8 cellular contexts compared by ENCODE assay signal in the genomic region with DNA sequence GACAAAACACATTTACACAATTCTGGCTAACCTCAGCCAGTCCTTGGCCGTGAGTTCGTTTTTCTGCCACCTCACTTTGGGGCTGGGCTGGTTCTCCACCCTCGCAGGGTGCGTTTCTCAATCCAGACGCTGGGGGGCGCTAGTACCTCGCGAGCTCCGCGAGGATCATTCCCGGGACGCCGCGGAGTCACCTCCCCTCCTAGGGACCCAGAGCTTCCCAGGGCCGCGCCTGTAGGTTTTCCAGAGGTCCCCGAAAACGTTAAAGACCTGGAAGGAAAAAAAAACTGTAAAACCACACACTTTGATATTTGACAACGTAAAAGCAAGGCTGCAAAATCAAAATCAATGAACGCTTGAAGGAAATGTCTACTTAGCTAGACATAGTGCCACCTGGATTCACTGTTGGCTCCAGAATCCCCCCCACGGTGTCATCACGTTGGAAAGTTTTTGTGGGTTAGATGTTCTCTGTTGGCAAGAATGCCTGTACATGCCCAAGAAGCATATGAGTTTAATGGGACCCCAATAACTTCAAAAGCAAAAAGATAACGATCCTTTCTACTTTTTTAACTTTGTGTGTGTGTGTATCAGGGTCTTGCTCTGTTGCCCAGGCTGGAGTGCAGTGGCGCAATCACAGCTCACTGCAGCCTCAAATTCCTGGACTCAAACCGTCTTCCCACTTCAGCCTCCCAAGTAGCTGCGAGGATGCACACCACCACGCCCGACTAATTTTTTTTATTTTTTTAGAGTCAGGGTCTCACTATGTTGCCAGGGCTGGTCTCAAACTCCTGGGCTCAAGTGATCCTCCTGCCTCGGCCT. TPM values are rescaled to one million over a fixed set of nuclear protein-coding genes. Genes with fewer than 3 reads are reported as not detected.
DNase-seq lines count a peak whose midpoint lies in the region; ATAC-seq and TF ChIP-seq lines count a peak whose summit lies in the region.

No MANE protein-coding gene starts in this region.

- no peak for TF ChIP-seq POLR2A in gastroesophageal sphincter (IDR thresholded peaks at IDR 0.05)

- H3K36me3 ChIP-seq in gastroesophageal sphincter (no peaks in the 10 kb centered on the region), osteoblast (ENCODE audit: insufficient read depth, low read length) (no peaks in the 10 kb centered on the region)

- peak overlapping the region; percentile 92 for H2AFZ ChIP-seq in osteoblast (ENCODE audit: low read length)

- H3K4me1 ChIP-seq in gastroesophageal sphincter: peaks cover 0 to 14% (median 0%) of the 10 kb centered on the region in 3 donors
- H3K4me1 ChIP-seq in osteoblast (ENCODE audit: insufficient read depth, low read length): peaks cover 16% of the 10 kb centered on the region

- TF ChIP-seq CTCF in gastroesophageal sphincter (IDR thresholded peaks at IDR 0.05) (peak in 3 of 4 experiments; percentile 97 to 99 (median 99)), osteoblast (IDR thresholded peaks at IDR 0.05; ENCODE audit: extremely low read depth, low read depth, low read length) (peak; percentile 92)

- peak overlapping the region in 3 of 4 donors; percentile 60 to 61 (median 61) for H3K27ac ChIP-seq in gastroesophageal sphincter
- no peak overlapping the region for H3K27ac ChIP-seq in osteoblast (ENCODE audit: low read depth, low read length)

- ATAC-seq in gastroesophageal sphincter (peak; percentile 90), GM18858 (IDR thresholded peaks at IDR 0.05; ENCODE audit: unreplicated experiment) (no peak)

- no peaks in the 10 kb centered on the region for H3K27me3 ChIP-seq in gastroesophageal sphincter
- no peaks in the 10 kb centered on the region for H3K27me3 ChIP-seq in osteoblast (ENCODE audit: insufficient read depth, low read length)

- in situ Hi-C loops in Caki2 (cut with HindIII; ENCODE audit: low pct_unique_long_range_greater_than_20kb, low sequenced_read_pairs): no loop called here

- no peaks in the 10 kb centered on the region for H4K20me1 ChIP-seq in osteoblast (ENCODE audit: insufficient read depth, low read length)

- WGBS in gastroesophageal sphincter (ENCODE audit: low coverage in 1 of 2), 2 donors: 22 to 30% methylated on average over 6 to 15 of the region's 29 CpGs

- DNase-seq in Caki2 (ENCODE audit: low read depth): peak; percentile 70
- DNase-seq in Jurkat, Clone E6-1 (ENCODE audit: low read depth, low spot score): peak; percentile 34
- DNase-seq in SK-N-DZ (ENCODE audit: low spot score): peak; percentile 32
- DNase-seq in activated gamma-delta T cell treated with Interleukin-2 at 50 U/mL for 16 hours: peak; percentile 75
- DNase-seq in osteoblast (ENCODE audit: insufficient read length, low spot score, missing footprints): peak; percentile 98
- peak; percentile 89 for DNase-seq in superior temporal gyrus (ENCODE audit: extremely low spot score)

- H3K9me3 ChIP-seq in gastroesophageal sphincter (no peaks in the 10 kb centered on the region), osteoblast (ENCODE audit: low read depth, low read length) (no peaks in the 10 kb centered on the region)

- no peak for TF ChIP-seq EP300 in gastroesophageal sphincter (IDR thresholded peaks at IDR 0.05)

- no peaks in the 10 kb centered on the region for H3K79me2 ChIP-seq in osteoblast (ENCODE audit: insufficient read depth, low read length)

- peak overlapping the region; percentile 86 for H3K4me2 ChIP-seq in osteoblast (ENCODE audit: insufficient read depth, low read length)

- H3K4me3 ChIP-seq in Jurkat, Clone E6-1 (ENCODE audit: low read length): peak overlapping the region; percentile 37
- peak overlapping the region in 1 of 2 donors; percentile 34 for H3K4me3 ChIP-seq in gastroesophageal sphincter
- peak overlapping the region; percentile 65 for H3K4me3 ChIP-seq in osteoblast (ENCODE audit: insufficient read depth, low read length)

RNA-seq across cellular contexts. Expression of gene TPM4, which starts 34.5 kb away (rescaled TPM):
- total RNA-seq in Caki2 (2014; rRNA removed; shearing (Covaris generic); ENCODE audit: low replicate concordance): 332 and 385 TPM in 2 replicates
- 623 TPM for polyA plus RNA-seq in Jurkat, Clone E6-1 (2012; ENCODE audit: insufficient read depth, insufficient read length)
- polyA plus RNA-seq in SK-N-DZ (2014; cell fraction: cytosol; rRNA removed): 173 and 190 TPM in 2 replicates
- polyA plus RNA-seq in SK-N-DZ (2014; cell fraction: nucleus; rRNA removed): 78.2 and 86.9 TPM in 2 replicates
- total RNA-seq in gastroesophageal sphincter: 100 to 1,000 TPM; 351 to 486 (median 404) TPM
- total RNA-seq in osteoblast: 1,233 and 1,325 TPM in 2 replicates

Comparison
In these comparisons a context has a peak if more than half of its experiments do, and no peak if none do; other contexts are left out.
1. DNase-seq: peak in every context shown above with its lines; median percentile 98 in osteoblast; 89 in superior temporal gyrus; 75 in activated gamma-delta T cell treated with Interleukin-2 at 50 U/mL for 16 hours; 70 in Caki2; 34 in Jurkat, Clone E6-1; 32 in SK-N-DZ.